In genomic region chr7:132019718-132020117, GRCh38 we compare ENCODE assay signal across 20 cellular contexts.
"Had no signal": no experiment of that assay in that cellular context is flagged by ENCODE, and none has a peak within 500 bp of the region (broad histone marks: within the 10 kb centered on the region; RNA-seq: fewer than 3 reads in every experiment).

No MANE protein-coding gene starts in this region.

- H3K4me1 ChIP-seq: esophagus squamous epithelium, thyroid gland, uterus had no signal

- ATAC-seq: effector memory CD8-positive, alpha-beta T cell; gastroesophageal sphincter; left ventricle myocardium superior; naive thymus-derived CD8-positive, alpha-beta T cell had no signal

- H3K36me3 ChIP-seq: esophagus squamous epithelium, gastroesophageal sphincter, right atrium auricular region, thyroid gland, uterus had no signal

- H3K27ac Mint-ChIP-seq: dendritic cell treated with granulocyte-macrophage colony-stimulating factor and Interleukin-4, amounts not matched to agents 40 ng/mL and 50 ng/mL, for 4 days; effector memory CD8-positive, alpha-beta T cell; naive thymus-derived CD8-positive, alpha-beta T cell; type B pancreatic cell had no signal

- H3K27ac ChIP-seq: epithelial cell of prostate, esophagus squamous epithelium, gastroesophageal sphincter, hepatocyte, right atrium auricular region, thyroid gland, uterus had no signal

- DNase-seq: effector memory CD8-positive, alpha-beta T cell; esophagus squamous epithelium; foreskin fibroblast; kidney; left cardiac atrium; left ventricle myocardium superior; mesendoderm; naive thymus-derived CD8-positive, alpha-beta T cell; stimulated activated CD4-positive, alpha-beta T cell treated with anti-CD3 and anti-CD28 coated beads, Interleukin-2, amount 100 ng/mL, for 48 hours; stimulated activated naive CD4-positive, alpha-beta T cell treated with Interleukin-2 at 50 U/mL for 16 hours; uterus had no signal

- H3K27me3 Mint-ChIP-seq: dendritic cell treated with granulocyte-macrophage colony-stimulating factor and Interleukin-4, amounts not matched to agents 40 ng/mL and 50 ng/mL, for 4 days had no signal

- H3K36me3 Mint-ChIP-seq: type B pancreatic cell had no signal

- H3K27me3 ChIP-seq: esophagus squamous epithelium, gastroesophageal sphincter, right atrium auricular region, thyroid gland had no signal

- FAIRE-seq: kidney had no signal

- H3K4me3 ChIP-seq: esophagus squamous epithelium, gastroesophageal sphincter, hepatocyte, lung, right atrium auricular region, smooth muscle cell, thyroid gland, uterus had no signal

- H3K4me1 Mint-ChIP-seq: naive thymus-derived CD8-positive, alpha-beta T cell had no signal

- H3K4me3 Mint-ChIP-seq: dendritic cell treated with granulocyte-macrophage colony-stimulating factor and Interleukin-4, amounts not matched to agents 40 ng/mL and 50 ng/mL, for 4 days; effector memory CD8-positive, alpha-beta T cell; naive thymus-derived CD8-positive, alpha-beta T cell; type B pancreatic cell had no signal

- H3K9me3 Mint-ChIP-seq: type B pancreatic cell had no signal

- H3K9me3 ChIP-seq: esophagus squamous epithelium, thyroid gland had no signal
